In the genomic region with DNA sequence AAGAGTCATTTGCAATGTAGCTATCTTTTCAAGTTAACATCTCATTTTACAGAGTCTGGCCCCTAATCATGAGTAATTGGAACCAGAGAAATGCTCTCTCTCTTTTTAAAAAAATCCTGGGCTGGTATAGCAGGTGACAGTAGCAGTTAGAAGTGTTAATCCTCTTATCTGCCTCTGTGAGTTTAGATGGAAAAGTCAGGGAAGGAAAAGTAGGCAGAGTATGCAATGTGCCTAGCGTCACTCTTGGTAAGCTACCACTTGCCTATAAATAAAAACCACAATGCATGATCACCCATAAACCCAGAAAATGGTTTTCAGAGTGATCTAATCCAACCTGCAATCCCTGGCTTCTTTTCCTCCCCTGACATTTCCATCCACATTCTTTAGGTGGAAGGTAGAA, we compare ENCODE assay signal across 18 cellular contexts.
"Had no signal": no experiment of that assay in that cellular context is flagged by ENCODE, and none has a peak within 500 bp of the region (broad histone marks: within the 10 kb centered on the region; RNA-seq: fewer than 3 reads in every experiment).

No MANE protein-coding gene starts in this region.

- FAIRE-seq: bronchial epithelial cell, urothelium cell line had no signal

- H3K4me1 ChIP-seq: ascending aorta, tibial artery had no signal

- DNase-seq: activated CD4-positive, CD25-positive, alpha-beta regulatory T cell treated with anti-CD3 and anti-CD28 coated beads, Interleukin-2, amount 50 U/mL, for 72 hours; activated CD8-positive, alpha-beta memory T cell treated with anti-CD3 and anti-CD28 coated beads for 24 hours; activated effector memory CD4-positive, alpha-beta T cell treated with anti-CD3 and anti-CD28 coated beads, Interleukin-2, amount 50 U/mL, for 16 hours; activated naive CD4-positive, alpha-beta T cell treated with anti-CD3 and anti-CD28 coated beads, Interleukin-2, amount 50 U/mL, for 16 hours; activated T-cell treated with anti-CD3 and anti-CD28 coated beads, Interleukin-2, amount 50 U/mL, for 72 hours; left cardiac atrium; nucleus accumbens; stimulated activated CD4-positive, alpha-beta T cell treated with anti-CD3 and anti-CD28 coated beads, Interleukin-12 subunit alpha, Interleukin-12 subunit beta, amount 100 ng/mL, for 4 hours; stimulated activated CD4-positive, alpha-beta T cell treated with anti-CD3 and anti-CD28 coated beads, Interleukin-1b, Interleukin-23, amount 100 ng/mL, for 48 hours; stimulated activated CD8-positive, alpha-beta memory T cell treated with anti-CD3 and anti-CD28 coated beads, Interleukin-4, amount 100 ng/mL, for 48 hours; stimulated activated naive CD4-positive, alpha-beta T cell; tibial artery had no signal

- H3K9me3 Mint-ChIP-seq: T-helper 1 cell treated with Interleukin-12 subunit alpha and Interleukin-12 subunit beta and Interleukin-4 antibody, amounts not matched to agents 30 μg/mL and 1 μg/mL, for 36 hours had no signal

- H3K27ac Mint-ChIP-seq: activated T-cell treated with anti-CD3 and anti-CD28 coated beads, Interleukin-2, amount 50 U/mL, for 72 hours; natural killer cell treated with Interleukin-12 subunit alpha and Interleukin-12 subunit beta and Interleukin-15 and Interleukin-18, amount 100 ng/mL, for 72 hours; T-helper 1 cell treated with Interleukin-12 subunit alpha and Interleukin-12 subunit beta and Interleukin-4 antibody, amounts not matched to agents 30 μg/mL and 1 μg/mL, for 36 hours had no signal

- H3K36me3 ChIP-seq: ascending aorta, tibial artery had no signal

- H3K4me3 Mint-ChIP-seq: activated T-cell treated with anti-CD3 and anti-CD28 coated beads, Interleukin-2, amount 50 U/mL, for 72 hours; natural killer cell treated with Interleukin-12 subunit alpha and Interleukin-12 subunit beta and Interleukin-15 and Interleukin-18, amount 100 ng/mL, for 72 hours; T-helper 1 cell treated with Interleukin-12 subunit alpha and Interleukin-12 subunit beta and Interleukin-4 antibody, amounts not matched to agents 30 μg/mL and 1 μg/mL, for 36 hours had no signal

- ATAC-seq: activated T-cell treated with anti-CD3 and anti-CD28 coated beads, Interleukin-2, amount 50 U/mL, for 72 hours; natural killer cell treated with Interleukin-12 subunit alpha and Interleukin-12 subunit beta and Interleukin-15 and Interleukin-18, amount 100 ng/mL, for 72 hours had no signal

- H3K4me3 ChIP-seq: ascending aorta, hepatocyte, tibial artery had no signal

- H3K79me2 ChIP-seq: hepatocyte had no signal

- H3K9me3 ChIP-seq: ascending aorta had no signal

- H3K27me3 ChIP-seq: ascending aorta, hepatocyte, tibial artery had no signal

- H2AFZ ChIP-seq: hepatocyte had no signal

- H3K4me2 ChIP-seq: hepatocyte had no signal

- H3K27ac ChIP-seq: ascending aorta, hepatocyte, tibial artery had no signal
